8 cellular contexts compared by ENCODE assay signal in the genomic region with DNA sequence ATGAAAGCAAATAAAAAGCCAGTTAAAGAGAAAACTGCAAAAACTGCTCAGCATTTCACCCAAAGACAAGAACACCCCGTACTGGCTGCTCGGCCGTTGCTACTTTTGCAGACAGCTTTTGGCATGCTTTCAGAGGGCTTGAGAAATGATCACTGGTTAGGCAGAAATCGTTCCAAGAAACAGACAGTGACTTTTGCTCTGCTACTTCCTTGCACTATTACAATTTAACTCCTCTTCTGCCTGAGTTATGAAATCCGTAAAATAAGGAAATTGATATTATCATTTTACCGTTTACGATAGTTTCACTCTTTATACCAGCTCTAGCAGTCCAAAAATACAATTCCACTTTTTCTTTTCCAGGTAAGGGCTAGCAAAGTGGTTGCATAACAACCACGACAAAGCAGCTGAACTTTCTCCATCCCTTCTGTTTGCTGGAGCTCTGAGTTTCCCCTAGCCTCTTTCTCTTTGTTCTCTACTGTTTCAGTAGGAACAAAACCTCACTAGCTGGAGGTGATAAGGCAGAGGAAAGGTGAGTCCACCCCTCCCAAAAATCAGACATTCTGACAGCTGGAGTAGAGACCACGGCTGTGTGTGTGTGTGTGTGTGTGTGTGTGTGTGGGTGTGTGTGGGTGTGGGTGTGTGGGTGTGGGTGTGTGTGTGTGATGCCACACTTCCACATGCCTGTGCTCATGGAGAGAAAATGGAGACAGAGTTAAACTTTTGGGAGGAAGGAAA.
DNase-seq lines count a peak whose midpoint lies in the region; ATAC-seq and TF ChIP-seq lines count a peak whose summit lies in the region.

No MANE protein-coding gene starts in this region.

- no peak for TF ChIP-seq POLR2A in heart left ventricle (IDR thresholded peaks at IDR 0.05)

- H3K9me3 Mint-ChIP-seq in CD8-positive, alpha-beta memory T cell = no peaks in the 10 kb centered on the region
- H3K9me3 Mint-ChIP-seq in T-cell = no peaks in the 10 kb centered on the region

- H3K4me1 ChIP-seq in CD8-positive, alpha-beta memory T cell (ENCODE audit: insufficient read depth, low read length) = peaks cover 11% of the 10 kb centered on the region
- H3K4me1 ChIP-seq in heart left ventricle (peaks cover 0 to 34% (median 18%) of the 10 kb centered on the region in 12 donors), psoas muscle (peaks cover 37% of the 10 kb centered on the region)

- H3K4me3 ChIP-seq in CD8-positive, alpha-beta memory T cell (ENCODE audit: low read length) = peak overlapping the region; percentile 32
- H3K4me3 ChIP-seq in heart left ventricle (peak overlapping the region in 9 of 12 donors; percentile 1 to 47 (median 35)), psoas muscle (peak overlapping the region; percentile 38)

- intact Hi-C loops in heart left ventricle (cut with DNase I) (loop anchor here in 2 of 10 donors (10.0 kb wide), 2 partner anchors 191 to 319 kb away; no protein-coding TSS in a partner anchor), psoas muscle (cut with DNase I) (no loop called here)

- H3K4me1 Mint-ChIP-seq in CD8-positive, alpha-beta memory T cell = peaks cover 2 to 6% (median 3%) of the 10 kb centered on the region in 3 donors
- peaks cover 13 to 16% (median 13%) of the 10 kb centered on the region in 3 donors for H3K4me1 Mint-ChIP-seq in T-cell

- no peak overlapping the region for H3K27ac Mint-ChIP-seq in CD8-positive, alpha-beta memory T cell
- H3K27ac Mint-ChIP-seq in T-cell = peak overlapping the region in 1 of 2 donors; percentile 14

- no peak overlapping the region for H3K27ac ChIP-seq in CD8-positive, alpha-beta memory T cell (ENCODE audit: low read depth, low read length)
- H3K27ac ChIP-seq in heart left ventricle = peak overlapping the region in 11 of 12 donors; percentile 31 to 89 (median 66)
- H3K27ac ChIP-seq in psoas muscle = peak overlapping the region; percentile 69

- H3K27me3 ChIP-seq in CD8-positive, alpha-beta memory T cell (ENCODE audit: insufficient read depth, low read length, poor library complexity, severe bottlenecking) = no peaks in the 10 kb centered on the region
- H3K27me3 ChIP-seq in heart left ventricle (no peaks in the 10 kb centered on the region), psoas muscle (ENCODE audit: insufficient read depth in 3 of 3, low read length in 2 of 3) (no peaks in the 10 kb centered on the region)

- no peaks in the 10 kb centered on the region for H3K36me3 ChIP-seq in CD8-positive, alpha-beta memory T cell (ENCODE audit: insufficient read depth, low read length)
- no peaks in the 10 kb centered on the region for H3K36me3 ChIP-seq in heart left ventricle
- no peaks in the 10 kb centered on the region for H3K36me3 ChIP-seq in psoas muscle (ENCODE audit: insufficient read depth in 1 of 2, low read depth in 1 of 2)

- ATAC-seq in T-cell (replicated peaks in 1 of 4) (peak in 1 of 4 experiments; percentile 26), heart left ventricle (peak; percentile 59 to 74 (median 64)), psoas muscle (peak; percentile 39 to 81 (median 68)), GM18870 (IDR thresholded peaks at IDR 0.05; ENCODE audit: unreplicated experiment) (no peak), HG03378 (IDR thresholded peaks at IDR 0.05; ENCODE audit: unreplicated experiment) (no peak), GM21619 (IDR thresholded peaks at IDR 0.05; ENCODE audit: unreplicated experiment) (no peak)

- no peaks in the 10 kb centered on the region for H3K36me3 Mint-ChIP-seq in CD8-positive, alpha-beta memory T cell
- H3K36me3 Mint-ChIP-seq in T-cell = no peaks in the 10 kb centered on the region

- WGBS in heart left ventricle, 4 donors = 15 to 24% (median 16%) methylated on average over 9 of the region's 9 CpGs
- 3 to 7% (median 3%) methylated on average over 9 of the region's 9 CpGs for whole genome bisulfite sequencing in psoas muscle, 3 donors

- H3K27me3 Mint-ChIP-seq in CD8-positive, alpha-beta memory T cell = peaks cover 5 to 6% of the 10 kb centered on the region in 2 donors
- peaks cover 0 to 3% of the 10 kb centered on the region in 2 donors for H3K27me3 Mint-ChIP-seq in T-cell

- CTCF ChIA-PET in CD8-positive, alpha-beta memory T cell (lab: Charles Lee) = no interaction called here
- CTCF ChIA-PET in T-cell (lab: Charles Lee) = no interaction called here

- no peak for DNase-seq in CD8-positive, alpha-beta memory T cell
- DNase-seq in T-cell = no peak
- peak in 3 of 5 donors; percentile 39 to 63 (median 42) for DNase-seq in heart left ventricle
- DNase-seq in psoas muscle = peak; percentile 54 to 80
- no peak for DNase-seq in cortex of kidney (lab: John Stamatoyannopoulos, UW)

- TF ChIP-seq CTCF in heart left ventricle (IDR thresholded peaks at IDR 0.05) (no peak), psoas muscle (IDR thresholded peaks at IDR 0.05) (no peak)

- peak overlapping the region in 1 of 7 donors; percentile 16 for H3K4me3 Mint-ChIP-seq in CD8-positive, alpha-beta memory T cell
- H3K4me3 Mint-ChIP-seq in T-cell = peak overlapping the region; percentile 29 to 59 (median 31)

- POLR2A ChIA-PET in CD8-positive, alpha-beta memory T cell (lab: Charles Lee) = no interaction called here
- POLR2A ChIA-PET in T-cell (lab: Charles Lee) = no interaction called here

- H3K9me3 ChIP-seq in CD8-positive, alpha-beta memory T cell (ENCODE audit: low read length) = no peaks in the 10 kb centered on the region
- H3K9me3 ChIP-seq in heart left ventricle = no peaks in the 10 kb centered on the region
- no peaks in the 10 kb centered on the region for H3K9me3 ChIP-seq in psoas muscle

Comparison
In these comparisons a context has a peak if more than half of its experiments do, and no peak if none do; other contexts are left out.
1. DNase-seq: peak in heart left ventricle (3 of 5) and psoas muscle (2 of 2); none in CD8-positive, alpha-beta memory T cell (0 of 5), T-cell (0 of 34) and cortex of kidney (single experiment).
2. ATAC-seq: peak in heart left ventricle (4 of 4) and psoas muscle (4 of 4); none in GM18870 (single experiment), HG03378 (single experiment) and GM21619 (single experiment).
3. Peak in every context shown above with its lines, with median percentiles within 50 percentile points of each other: H3K4me3 ChIP-seq.